12 cellular contexts compared by ENCODE assay signal in the genomic region with DNA sequence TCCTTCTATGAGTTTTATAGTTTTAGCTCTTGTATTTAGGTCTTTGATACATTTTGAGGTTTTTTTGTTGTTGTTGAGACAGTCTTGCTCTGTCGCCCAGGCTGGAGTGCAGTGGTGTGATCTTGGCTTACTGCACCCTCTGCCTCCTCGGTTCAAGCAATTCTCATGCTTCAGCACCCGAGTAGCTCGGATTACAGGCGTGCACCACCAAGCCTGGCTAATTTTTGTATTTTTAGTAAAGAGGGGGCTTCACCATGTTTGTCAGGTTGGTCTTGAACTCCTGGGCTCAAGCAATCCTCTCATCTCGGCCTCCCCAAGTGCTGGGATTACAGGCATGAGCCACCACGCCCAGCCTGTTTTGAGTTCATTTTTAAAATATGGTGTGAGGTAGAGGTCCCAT. TPM values are rescaled to one million over a fixed set of nuclear protein-coding genes. Genes with fewer than 3 reads are reported as not detected.
DNase-seq lines count a peak whose midpoint lies in the region; ATAC-seq, FAIRE-seq and TF ChIP-seq lines count a peak whose summit lies in the region.
"Had no signal": no experiment of that assay in that cellular context is flagged by ENCODE, and none has a peak within 500 bp of the region (broad histone marks: within the 10 kb centered on the region; RNA-seq: fewer than 3 reads in every experiment).

No MANE protein-coding gene starts in this region.

- TF ChIP-seq POLR2A in HepG2 (IDR thresholded peaks at IDR 0.05; ENCODE audit: insufficient read depth in 1 of 2, low read depth in 2 of 2, low read length in 2 of 2) (no peak), right lobe of liver (IDR thresholded peaks at IDR 0.05) (no peak)

- H4K20me1 ChIP-seq in HepG2 (ENCODE audit: insufficient read depth, low read length) (peaks cover 13% of the 10 kb centered on the region), keratinocyte (ENCODE audit: control insufficient read depth, extremely low read depth, insufficient read depth, low read length) (peaks cover 3% of the 10 kb centered on the region)

- H3K27me3 ChIP-seq in HepG2 (ENCODE audit: control insufficient read depth in 1 of 2, insufficient read depth in 2 of 2, low read length in 2 of 2): no peaks in the 10 kb centered on the region
- no peaks in the 10 kb centered on the region for H3K27me3 ChIP-seq in right lobe of liver
- H3K27me3 ChIP-seq in keratinocyte (ENCODE audit: control insufficient read depth, extremely low read depth, insufficient read depth, low read length): no peaks in the 10 kb centered on the region
- H3K27me3 ChIP-seq in aorta (ENCODE audit: control insufficient read depth in 1 of 2, insufficient read depth in 2 of 2, low read length in 1 of 2): no peaks in the 10 kb centered on the region

- H3K36me3 Mint-ChIP-seq in activated T-helper 1 cell treated with anti-CD3 and anti-CD28 coated beads, Interleukin-12 subunit alpha, Interleukin-12 subunit beta, Interleukin-2, Interleukin-4 antibody, amounts not matched to agents 30 ng/mL and 10 ng/mL and 1 ng/mL, durations not matched to agents 14 hours and 24 hours and 36 hours (ENCODE audit: low read depth): peaks cover 6% of the 10 kb centered on the region

- 96% methylated on average over 7 of the region's 7 CpGs for WGBS in HepG2 (ENCODE audit: low lambda C conversion rate)
- whole genome bisulfite sequencing in right lobe of liver (ENCODE audit: insufficient coverage, low coverage, low lambda C conversion rate, missing lambda C conversion rate): 92% methylated on average over 7 of the region's 7 CpGs
- WGBS in aorta, 2 donors: 43 to 50% methylated on average over 7 of the region's 7 CpGs

- no peak for TF ChIP-seq CTCF in HepG2 (CRISPR knock-in tag; IDR thresholded peaks at IDR 0.05)
- no peak for TF ChIP-seq CTCF in right lobe of liver (IDR thresholded peaks at IDR 0.05)
- TF ChIP-seq CTCF in keratinocyte (optimal IDR thresholded peaks at IDR 0.05 in 1 of 3, IDR thresholded peaks at IDR 0.05 in 1 of 3, conservative IDR thresholded peaks at IDR 0.05 in 1 of 3; ENCODE audit: extremely low read depth in 1 of 3, insufficient read depth in 2 of 3, low read length in 3 of 3): no peak

- H3K4me3 ChIP-seq in HepG2 (replicated peaks in 1 of 3; ENCODE audit: insufficient read depth in 1 of 3, low read depth in 2 of 3, low read length in 3 of 3) (no peak overlapping the region), right lobe of liver (no peak overlapping the region), keratinocyte (ENCODE audit: control insufficient read depth in 2 of 3, extremely low read depth in 1 of 3, insufficient read depth in 2 of 3, low read depth in 1 of 3, low read length in 3 of 3) (no peak overlapping the region), aorta (ENCODE audit: low read length in 2 of 2) (no peak overlapping the region)
- H3K4me3 ChIP-seq: psoas muscle had no signal

- in situ Hi-C loops in HepG2 (cut with HindIII; ENCODE audit: extremely low pct_ligation_motif_present, low pct_unique_long_range_greater_than_20kb): no loop called here

- intact Hi-C loops in HepG2 (cut with micrococcal nuclease; ENCODE audit: unreplicated experiment): loop anchor here (5.0 kb wide), 1 partner anchor 35 kb away; no protein-coding TSS in a partner anchor
- intact Hi-C loops in right lobe of liver (cut with DNase I): no loop called here
- intact Hi-C loops in activated T-helper 1 cell treated with anti-CD3 and anti-CD28 coated beads, Interleukin-12 subunit alpha, Interleukin-12 subunit beta, Interleukin-2, Interleukin-4 antibody, amounts not matched to agents 30 ng/mL and 10 ng/mL and 1 ng/mL, durations not matched to agents 14 hours and 24 hours and 36 hours (cut with micrococcal nuclease): no loop called here
- intact Hi-C loops in aorta (cut with DNase I): no loop called here

- no peak overlapping the region for H2AFZ ChIP-seq in HepG2 (ENCODE audit: low read length)
- H2AFZ ChIP-seq in keratinocyte (ENCODE audit: control insufficient read depth, low read length): no peak overlapping the region

- peaks cover 38% of the 10 kb centered on the region for H3K4me1 Mint-ChIP-seq in activated T-helper 1 cell treated with anti-CD3 and anti-CD28 coated beads, Interleukin-12 subunit alpha, Interleukin-12 subunit beta, Interleukin-2, Interleukin-4 antibody, amounts not matched to agents 30 ng/mL and 10 ng/mL and 1 ng/mL, durations not matched to agents 14 hours and 24 hours and 36 hours (ENCODE audit: low read depth)

- H3K4me1 ChIP-seq in HepG2 (ENCODE audit: insufficient read depth, low read length): peaks cover 81% of the 10 kb centered on the region
- peaks cover 0 to 40% (median 7%) of the 10 kb centered on the region in 4 donors for H3K4me1 ChIP-seq in right lobe of liver
- H3K4me1 ChIP-seq in keratinocyte (ENCODE audit: control insufficient read depth, extremely low read depth, insufficient read depth, low read length): peaks cover 13% of the 10 kb centered on the region
- H3K4me1 ChIP-seq in aorta (ENCODE audit: control insufficient read depth in 1 of 2, insufficient read depth in 2 of 2, low read length in 2 of 2): peaks cover 0 to 3% of the 10 kb centered on the region in 2 donors

- no peak for TF ChIP-seq RAD21 in HepG2 (CRISPR knock-in tag; IDR thresholded peaks at IDR 0.05)

- FAIRE-seq in HepG2 (lab: Jason Lieb, UNC): no peak
- FAIRE-seq in keratinocyte (lab: Jason Lieb, UNC): no peak

- H3K27ac Mint-ChIP-seq in activated T-helper 1 cell treated with anti-CD3 and anti-CD28 coated beads, Interleukin-12 subunit alpha, Interleukin-12 subunit beta, Interleukin-2, Interleukin-4 antibody, amounts not matched to agents 30 ng/mL and 10 ng/mL and 1 ng/mL, durations not matched to agents 14 hours and 24 hours and 36 hours: peak overlapping the region; percentile 56

- H3K36me3 ChIP-seq in HepG2 (replicated peaks in 1 of 2; ENCODE audit: control insufficient read depth in 1 of 2, insufficient read depth in 2 of 2, low read length in 2 of 2) (no peaks in the 10 kb centered on the region; a peak in 1 of 5 replicates), right lobe of liver (no peaks in the 10 kb centered on the region), keratinocyte (ENCODE audit: control insufficient read depth in 2 of 2, extremely low read depth in 1 of 2, insufficient read depth in 2 of 2, low read length in 2 of 2) (no peaks in the 10 kb centered on the region), aorta (ENCODE audit: control insufficient read depth in 1 of 2, insufficient read depth in 2 of 2, low read length in 1 of 2) (no peaks in the 10 kb centered on the region)

- ATAC-seq in HepG2: no peak
- no peak for ATAC-seq in right lobe of liver
- ATAC-seq in aorta (ENCODE audit: low FRiP score): no peak
- no peak for ATAC-seq in HG02970 (IDR thresholded peaks at IDR 0.05; ENCODE audit: low FRiP score, unreplicated experiment)
- no peak for ATAC-seq in HG02798 (IDR thresholded peaks at IDR 0.05; ENCODE audit: poor library complexity, unreplicated experiment)

- CTCF ChIA-PET in HepG2 (lab: Yijun Ruan, JAX; ENCODE audit: low intra/inter-chr PET ratio, low total read pairs): no interaction called here

- H3K4me2 ChIP-seq in HepG2 (ENCODE audit: low read depth, low read length) (no peak overlapping the region), keratinocyte (ENCODE audit: control insufficient read depth, extremely low read depth, insufficient read depth, low read depth, low read length) (no peak overlapping the region)

- peaks cover 93% of the 10 kb centered on the region for H3K79me2 ChIP-seq in HepG2 (ENCODE audit: insufficient read depth, low read length)
- H3K79me2 ChIP-seq in keratinocyte (ENCODE audit: control insufficient read depth, insufficient read depth, low read length): peaks cover 80% of the 10 kb centered on the region

- no peaks in the 10 kb centered on the region for H3K9me3 Mint-ChIP-seq in activated T-helper 1 cell treated with anti-CD3 and anti-CD28 coated beads, Interleukin-12 subunit alpha, Interleukin-12 subunit beta, Interleukin-2, Interleukin-4 antibody, amounts not matched to agents 30 ng/mL and 10 ng/mL and 1 ng/mL, durations not matched to agents 14 hours and 24 hours and 36 hours

- dilution Hi-C loops in keratinocyte (cut with MboI; ENCODE audit: extremely low pct_ligation_motif_present, low sequenced_read_pairs): no loop called here

- DNase-seq in HepG2 (ENCODE audit: low spot score) (no peak), right lobe of liver (no peak), keratinocyte (ENCODE audit: low read depth, low spot score) (no peak), aorta (no peak)
- no peak for DNase-seq in activated T-helper 1 cell treated with anti-CD3 and anti-CD28 coated beads, Interleukin-12 subunit alpha, Interleukin-12 subunit beta, Interleukin-2, Interleukin-4 antibody, amounts not matched to agents 30 ng/mL and 10 ng/mL and 1 ng/mL, durations not matched to agents 14 hours and 24 hours and 36 hours (ENCODE audit: low spot score)
- DNase-seq in stimulated activated CD4-positive, alpha-beta T cell treated with anti-CD3 and anti-CD28 coated beads, Interleukin-4, amount 100 ng/mL, for 24 hours: no peak
- DNase-seq: anterior cingulate cortex; psoas muscle; stimulated activated CD4-positive, alpha-beta T cell treated with anti-CD3 and anti-CD28 coated beads, Interleukin-2, amount 100 ng/mL, for 24 hours had no signal

- peaks cover 2% of the 10 kb centered on the region for H3K9me1 ChIP-seq in keratinocyte (ENCODE audit: control insufficient read depth, extremely low read depth, insufficient read depth, low read length)

- no peak overlapping the region for H3K4me3 Mint-ChIP-seq in activated T-helper 1 cell treated with anti-CD3 and anti-CD28 coated beads, Interleukin-12 subunit alpha, Interleukin-12 subunit beta, Interleukin-2, Interleukin-4 antibody, amounts not matched to agents 30 ng/mL and 10 ng/mL and 1 ng/mL, durations not matched to agents 14 hours and 24 hours and 36 hours

- POLR2A ChIA-PET in HepG2 (lab: Yijun Ruan, JAX): interaction anchor here (2.1 kb wide), 1 partner anchor 11 kb away, joined by 5 read pairs; no protein-coding TSS in a partner anchor

- no peak for TF ChIP-seq EP300 in HepG2 (IDR thresholded peaks at IDR 0.05; ENCODE audit: low read depth in 2 of 2, low read length in 2 of 2)
- no peak for TF ChIP-seq EP300 in HepG2 (CRISPR knock-in tag; IDR thresholded peaks at IDR 0.05; ENCODE audit: borderline replicate concordance)

- H3K9ac ChIP-seq in HepG2 (ENCODE audit: insufficient read depth, low read depth, low read length) (no peak overlapping the region), keratinocyte (ENCODE audit: control insufficient read depth, extremely low read depth, insufficient read depth, low read length) (no peak overlapping the region)

- H3K27me3 Mint-ChIP-seq in activated T-helper 1 cell treated with anti-CD3 and anti-CD28 coated beads, Interleukin-12 subunit alpha, Interleukin-12 subunit beta, Interleukin-2, Interleukin-4 antibody, amounts not matched to agents 30 ng/mL and 10 ng/mL and 1 ng/mL, durations not matched to agents 14 hours and 24 hours and 36 hours (ENCODE audit: insufficient read depth): no peaks in the 10 kb centered on the region

- peak overlapping the region; percentile 41 for H3K27ac ChIP-seq in HepG2 (ENCODE audit: extremely low read length, insufficient read depth, low read length)
- H3K27ac ChIP-seq in right lobe of liver: no peak overlapping the region
- H3K27ac ChIP-seq in keratinocyte (ENCODE audit: control insufficient read depth, insufficient read depth, low read length): peak overlapping the region; percentile 53
- peak overlapping the region; percentile 51 to 57 for H3K27ac ChIP-seq in aorta (ENCODE audit: low read depth in 1 of 2, low read length in 2 of 2)
- H3K27ac ChIP-seq: HL-60, psoas muscle had no signal

- H3K9me3 ChIP-seq in HepG2 (ENCODE audit: low read length) (no peaks in the 10 kb centered on the region), right lobe of liver (no peaks in the 10 kb centered on the region), keratinocyte (ENCODE audit: control insufficient read depth, low read depth, low read length) (no peaks in the 10 kb centered on the region), aorta (ENCODE audit: control insufficient read depth, low read length) (no peaks in the 10 kb centered on the region)
- H3K9me3 ChIP-seq: psoas muscle had no signal

- no TSS peak for BruUV-seq in HepG2 (replicated peaks; lab: Mats Ljungman, UMichigan)

RNA-seq across cellular contexts. Expression of gene TENT4B, which starts 14.5 kb away (rescaled TPM):
- total RNA-seq in HepG2 (2016; rRNA removed; fragmentation: Illumina TruSeq; extraction: Trizol) (32.8 and 36.0 TPM in 2 replicates), right lobe of liver (10 to 100 TPM in 1 of 6 experiments, 1 to 10 TPM in 5; 7.2 to 13.2 (median 9.3) TPM), aorta (10 to 100 TPM; 13.2 to 13.9 TPM)
- total RNA-seq in HepG2 (2016; cell fraction: cytosol; rRNA removed; fragmentation: Illumina TruSeq; extraction: Trizol; ENCODE audit: low read depth): 2.9 and 4.3 TPM in 2 replicates
- total RNA-seq in HepG2 (2016; cell fraction: insoluble cytoplasmic fraction; rRNA removed; fragmentation: Illumina TruSeq; extraction: Trizol): 32.0 and 35.5 TPM in 2 replicates
- 13.6 and 15.7 TPM in 2 replicates for total RNA-seq in HepG2 (2016; cell fraction: membrane; rRNA removed; fragmentation: Illumina TruSeq; extraction: Trizol)
- 27.7 and 32.7 TPM in 2 replicates for total RNA-seq in HepG2 (2016; cell fraction: nucleus; rRNA removed; fragmentation: Illumina TruSeq; extraction: Trizol)
- polyA plus RNA-seq in HepG2 (2011; rRNA removed) (12.0 and 15.0 TPM in 2 replicates), keratinocyte (9.5 to 14.8 TPM (median 11.3 TPM) in 3 replicates), aorta (1 to 10 TPM; 4.5 to 6.5 TPM)
- 6.2 and 9.6 TPM in 2 replicates for polyA plus RNA-seq in HepG2 (2011; cell fraction: cytosol; rRNA removed)
- polyA plus RNA-seq in HepG2 (2011; cell fraction: nucleus; rRNA removed): 7.0 and 7.5 TPM in 2 replicates
- polyA plus RNA-seq in HepG2 (2012): 12.9 and 15.1 TPM in 2 replicates
- polyA plus RNA-seq in HepG2 (2016; cell fraction: cytosol; fragmentation: Illumina TruSeq; extraction: Trizol; ENCODE audit: low read depth): 0.93 and 0.94 TPM in 2 replicates
- 29.7 and 32.3 TPM in 2 replicates for polyA plus RNA-seq in HepG2 (2016; cell fraction: insoluble cytoplasmic fraction; fragmentation: Illumina TruSeq; extraction: Trizol; ENCODE audit: low read depth)
- polyA plus RNA-seq in HepG2 (2016; cell fraction: membrane; fragmentation: Illumina TruSeq; extraction: Trizol; ENCODE audit: low read depth): 5.3 and 6.4 TPM in 2 replicates
- 32.1 and 32.7 TPM in 2 replicates for polyA plus RNA-seq in HepG2 (2016; cell fraction: nucleus; fragmentation: Illumina TruSeq; extraction: Trizol; ENCODE audit: insufficient read depth, low read depth)
- 11.8 and 15.0 TPM in 2 replicates for polyA minus RNA-seq in HepG2 (2011; rRNA and poly(A)+ RNA removed; ENCODE audit: low replicate concordance)
- polyA minus RNA-seq in HepG2 (2011; cell fraction: cytosol; rRNA and poly(A)+ RNA removed): 21.1 and 22.3 TPM in 2 replicates
- 33.9 and 35.8 TPM in 2 replicates for polyA minus RNA-seq in HepG2 (2011; cell fraction: nucleus; rRNA and poly(A)+ RNA removed)
- total RNA-seq in activated T-helper 1 cell treated with anti-CD3 and anti-CD28 coated beads, Interleukin-12 subunit alpha, Interleukin-12 subunit beta, Interleukin-2, Interleukin-4 antibody, amounts not matched to agents 30 ng/mL and 10 ng/mL and 1 ng/mL, durations not matched to agents 14 hours and 24 hours and 36 hours: 19.8 and 20.0 TPM in 2 replicates
- polyA plus RNA-seq in keratinocyte (2011; ENCODE audit: low read depth): 13.2 TPM
- polyA plus RNA-seq in keratinocyte (2011; cell fraction: cytosol; rRNA removed): 6.0 and 12.5 TPM in 2 replicates
- 12.4 and 15.8 TPM in 2 replicates for polyA plus RNA-seq in keratinocyte (2011; cell fraction: nucleus; rRNA removed)
- polyA plus RNA-seq in keratinocyte (2012; ENCODE audit: low replicate concordance): 8.1 and 8.2 TPM in 2 replicates
- polyA minus RNA-seq in keratinocyte: 7.1 to 23.4 TPM (median 9.2 TPM) in 3 replicates
- polyA minus RNA-seq in keratinocyte (2011; cell fraction: cytosol; rRNA and poly(A)+ RNA removed): 11.9 TPM
- 11.7 and 19.9 TPM in 2 replicates for polyA minus RNA-seq in keratinocyte (2011; cell fraction: nucleus; rRNA and poly(A)+ RNA removed)

Comparison
In these comparisons a context has a peak if more than half of its experiments do, and no peak if none do; other contexts are left out.
1. H3K27ac ChIP-seq: peak in HepG2 (single experiment), keratinocyte (single experiment) and aorta (2 of 2); none in right lobe of liver (0 of 3).